8 cellular contexts compared by ENCODE assay signal in the genomic region with DNA sequence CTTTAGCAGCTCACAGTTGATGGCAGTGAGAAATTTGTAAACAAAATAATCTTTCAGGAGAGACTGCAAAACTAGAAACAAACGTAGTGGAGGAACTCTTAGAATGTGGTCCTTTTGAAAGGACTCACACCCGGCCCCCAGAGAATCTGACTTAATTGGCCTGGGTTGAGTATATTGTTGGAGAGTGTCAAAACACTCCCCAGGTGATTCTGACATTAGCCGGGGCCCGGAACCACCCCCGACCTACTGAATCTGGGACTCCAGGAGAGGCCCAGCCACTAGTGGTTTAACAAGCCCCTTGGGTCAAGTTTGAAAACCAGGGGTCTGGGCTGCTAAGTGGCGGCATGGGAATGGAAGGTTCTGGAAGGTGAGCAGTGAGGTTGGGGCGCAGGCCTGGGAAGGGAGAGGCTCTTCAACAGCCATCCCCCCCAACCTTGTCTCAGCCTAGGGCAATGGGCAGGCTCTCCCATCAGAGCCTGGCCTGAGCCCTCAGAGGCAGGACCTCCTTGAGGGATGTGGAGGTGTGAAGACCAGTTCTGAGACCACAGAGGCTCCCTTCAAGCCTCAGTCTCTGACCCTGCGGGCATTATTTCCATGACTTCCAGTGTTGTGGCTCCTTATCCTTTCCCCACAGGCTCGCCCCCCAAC. TPM values are rescaled to one million over a fixed set of nuclear protein-coding genes. Genes with fewer than 3 reads are reported as not detected.
DNase-seq lines count a peak whose midpoint lies in the region; ATAC-seq and TF ChIP-seq lines count a peak whose summit lies in the region.

No MANE protein-coding gene starts in this region.

- H3K4me3 ChIP-seq in Caco-2 (ENCODE audit: low read depth, low read length) (no peak overlapping the region), MM.1S (ENCODE audit: low read length) (peak overlapping the region; percentile 99)
- H3K4me3 ChIP-seq in effector memory CD4-positive, alpha-beta T cell (ENCODE audit: insufficient read depth, low read depth, low read length, poor library complexity, severe bottlenecking): no peak overlapping the region

- H3K27ac ChIP-seq in MM.1S (ENCODE audit: low read length): peak overlapping the region; percentile 90; the same call in 1 of the 2 replicates
- peak overlapping the region; percentile 15 for H3K27ac ChIP-seq in effector memory CD4-positive, alpha-beta T cell (ENCODE audit: insufficient read depth, low read length, poor library complexity, severe bottlenecking)

- POLR2A ChIA-PET in Caco-2 (lab: Charles Lee): interaction anchor here (0.5 kb wide), 1 partner anchor 195 kb away, joined by 7 read pairs; no protein-coding TSS in a partner anchor

- intact Hi-C loops in Caco-2 (cut with micrococcal nuclease; ENCODE audit: unreplicated experiment): loop anchor here (5.0 kb wide), 1 partner anchor 41 kb away; no protein-coding TSS in a partner anchor
- intact Hi-C loops in left colon (cut with DNase I, micrococcal nuclease): no loop called here

- peaks cover 2% of the 10 kb centered on the region; the same call in 1 of the 2 replicates for H3K27me3 ChIP-seq in Caco-2 (replicated peaks; ENCODE audit: control insufficient read depth, insufficient read depth, low read length)
- H3K27me3 ChIP-seq in MM.1S (replicated peaks; ENCODE audit: insufficient read depth, low read length): no peaks in the 10 kb centered on the region
- no peaks in the 10 kb centered on the region for H3K27me3 ChIP-seq in effector memory CD4-positive, alpha-beta T cell (replicated peaks; ENCODE audit: control insufficient read depth, insufficient read depth, low read length, poor library complexity, severe bottlenecking)

- H3K79me2 ChIP-seq in MM.1S (ENCODE audit: low read length): peaks cover 28% of the 10 kb centered on the region

- DNase-seq in Caco-2: no peak
- no peak for DNase-seq in MM.1S
- no peak for DNase-seq in effector memory CD4-positive, alpha-beta T cell
- no peak for DNase-seq in progenitor cell of endocrine pancreas (ENCODE audit: low spot score, unreplicated experiment)
- DNase-seq in left colon: no peak
- DNase-seq in germinal center (ENCODE audit: low spot score): no peak

- TF ChIP-seq CTCF in Caco-2 (IDR thresholded peaks at IDR 0.05; ENCODE audit: insufficient read depth in 1 of 2, low read depth in 1 of 2, low read length in 1 of 2, severe bottlenecking in 1 of 2, unreplicated experiment in 1 of 2): no peak
- no peak for TF ChIP-seq CTCF in MM.1S (IDR thresholded peaks at IDR 0.05; ENCODE audit: low read length)
- no peak for TF ChIP-seq CTCF in progenitor cell of endocrine pancreas (IDR thresholded peaks at IDR 0.05; ENCODE audit: unreplicated experiment)

- BruUV-seq in Caco-2 (replicated peaks; lab: Mats Ljungman, UMichigan): no TSS peak

- H3K9me3 Mint-ChIP-seq in Caco-2 (ENCODE audit: unreplicated experiment) (no peaks in the 10 kb centered on the region), progenitor cell of endocrine pancreas (ENCODE audit: low read depth) (no peaks in the 10 kb centered on the region)

- ATAC-seq in HG02973 (IDR thresholded peaks at IDR 0.05; ENCODE audit: unreplicated experiment): no peak
- no peak for ATAC-seq in GM19035 (IDR thresholded peaks at IDR 0.05; ENCODE audit: unreplicated experiment)
- no peak for ATAC-seq in left colon

- no peak overlapping the region for H3K27ac Mint-ChIP-seq in Caco-2 (ENCODE audit: unreplicated experiment)
- no peak overlapping the region for H3K27ac Mint-ChIP-seq in progenitor cell of endocrine pancreas

- H3K36me3 ChIP-seq in Caco-2 (ENCODE audit: control insufficient read depth, insufficient read depth, low read length): no peaks in the 10 kb centered on the region
- no peaks in the 10 kb centered on the region for H3K36me3 ChIP-seq in MM.1S (replicated peaks; ENCODE audit: insufficient read depth, low read length)
- no peaks in the 10 kb centered on the region for H3K36me3 ChIP-seq in effector memory CD4-positive, alpha-beta T cell (ENCODE audit: control insufficient read depth, insufficient read depth, low read length)

- no peaks in the 10 kb centered on the region for H3K9me2 ChIP-seq in MM.1S (replicated peaks; ENCODE audit: insufficient read depth, low read length)

- H3K36me3 Mint-ChIP-seq in Caco-2 (ENCODE audit: insufficient read depth, unreplicated experiment): peaks cover 12% of the 10 kb centered on the region
- no peaks in the 10 kb centered on the region for H3K36me3 Mint-ChIP-seq in progenitor cell of endocrine pancreas (ENCODE audit: insufficient read depth)

- H3K4me1 Mint-ChIP-seq in Caco-2 (ENCODE audit: low read depth, unreplicated experiment) (peaks cover 6% of the 10 kb centered on the region), progenitor cell of endocrine pancreas (ENCODE audit: low read depth) (peaks cover 13% of the 10 kb centered on the region)

- H2AFZ ChIP-seq in MM.1S (ENCODE audit: low read length): 0 out of 2 replicates have a peak overlapping the region, but pooled peaks have one; percentile 97

- peak overlapping the region; percentile 82; the same call in 1 of the 2 replicates for H3K9ac ChIP-seq in MM.1S (ENCODE audit: low read length)

- CTCF ChIA-PET in Caco-2 (lab: Charles Lee): no interaction called here

- H3F3A ChIP-seq in MM.1S (ENCODE audit: insufficient read depth, low read length): peaks cover 29% of the 10 kb centered on the region

- no peaks in the 10 kb centered on the region for H4K20me1 ChIP-seq in MM.1S (ENCODE audit: insufficient read depth, low read length)

- H3K27me3 Mint-ChIP-seq in Caco-2 (ENCODE audit: insufficient read depth, unreplicated experiment): peaks cover 18% of the 10 kb centered on the region
- H3K27me3 Mint-ChIP-seq in progenitor cell of endocrine pancreas: peaks cover 24% of the 10 kb centered on the region

- H3K4me2 ChIP-seq in MM.1S (ENCODE audit: low read depth, low read length): peak overlapping the region; percentile 79; the same call in 1 of the 2 replicates

- H3K9me3 ChIP-seq in Caco-2: no peaks in the 10 kb centered on the region
- H3K9me3 ChIP-seq in MM.1S (replicated peaks; ENCODE audit: insufficient read depth, low read length): no peaks in the 10 kb centered on the region
- H3K9me3 ChIP-seq in effector memory CD4-positive, alpha-beta T cell (ENCODE audit: control insufficient read depth, low read length): no peaks in the 10 kb centered on the region

- H3K4me1 ChIP-seq in Caco-2: no peaks in the 10 kb centered on the region; the same call in 1 of the 2 replicates
- peaks cover 17% of the 10 kb centered on the region for H3K4me1 ChIP-seq in MM.1S (ENCODE audit: low read length)
- H3K4me1 ChIP-seq in effector memory CD4-positive, alpha-beta T cell (ENCODE audit: control insufficient read depth, insufficient read depth, low read length, poor library complexity, severe bottlenecking): peaks cover 20% of the 10 kb centered on the region

- H3K4me3 Mint-ChIP-seq in Caco-2 (ENCODE audit: unreplicated experiment) (peak overlapping the region; percentile 63), progenitor cell of endocrine pancreas (ENCODE audit: low read depth) (peak overlapping the region; percentile 79)

RNA-seq across cellular contexts. Expression of a gene that starts 1.1 kb away (rescaled TPM):
- total RNA-seq in Caco-2 (2022) (0.45 and 0.77 TPM in 2 replicates), progenitor cell of endocrine pancreas (4.2 and 5.4 TPM in 2 replicates), left colon (1 to 10 TPM; 7.7 to 9.2 TPM)
